In the genomic region with DNA sequence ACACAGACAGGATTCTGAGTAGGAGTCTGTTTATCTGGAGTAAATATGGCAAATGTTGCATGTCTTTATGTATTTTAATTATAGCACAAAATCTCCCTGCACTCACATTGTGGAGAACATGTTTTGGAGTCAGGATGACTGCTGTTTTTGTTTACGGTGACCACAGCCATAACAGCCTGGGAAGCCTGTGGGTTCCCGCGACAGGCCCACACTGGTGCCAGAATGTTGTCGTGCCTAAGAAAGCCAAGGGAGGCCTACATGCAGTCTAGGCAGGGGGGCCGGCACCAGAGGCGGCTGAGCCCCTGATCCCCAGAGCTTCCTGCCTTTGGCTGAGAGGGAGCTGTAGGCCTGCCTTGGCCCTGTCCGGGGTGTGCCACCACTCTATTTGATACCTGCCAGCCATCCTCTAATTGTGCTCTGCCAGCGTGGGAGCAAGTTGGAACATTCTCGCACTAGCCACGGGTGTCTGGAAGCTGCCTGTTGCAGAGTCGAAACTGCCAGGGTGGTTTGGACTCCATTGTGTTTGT, we compare ENCODE assay signal across 10 cellular contexts.
"Had no signal": no experiment of that assay in that cellular context is flagged by ENCODE, and none has a peak within 500 bp of the region (broad histone marks: within the 10 kb centered on the region; RNA-seq: fewer than 3 reads in every experiment).

No MANE protein-coding gene starts in this region.

- H3K36me3 ChIP-seq: gastrocnemius medialis, neural progenitor cell, transverse colon had no signal

- H3K4me2 ChIP-seq: neural progenitor cell had no signal

- H3K27me3 ChIP-seq: gastrocnemius medialis, heart right ventricle, neural progenitor cell, transverse colon had no signal

- H2AFZ ChIP-seq: neural progenitor cell had no signal

- H3K27ac ChIP-seq: gastrocnemius medialis, heart right ventricle, neural progenitor cell, transverse colon had no signal

- H3K9ac ChIP-seq: neural progenitor cell had no signal

- H3K4me1 ChIP-seq: gastrocnemius medialis, neural progenitor cell, transverse colon had no signal

- DNase-seq: activated T-cell treated with anti-CD3 and anti-CD28 coated beads, Interleukin-2, amount 50 U/mL, for 1 hour; gastrocnemius medialis; heart right ventricle; islet precursor cell; small intestine; transverse colon had no signal

- FAIRE-seq: endothelial cell of umbilical vein, small intestine had no signal

- H3K9me3 ChIP-seq: gastrocnemius medialis had no signal

- ATAC-seq: activated naive CD4-positive, alpha-beta T cell treated with anti-CD3 and anti-CD28 coated beads, Interleukin-2, amount 50 U/mL, for 72 hours; gastrocnemius medialis; left lobe of liver had no signal

- H3K4me3 ChIP-seq: gastrocnemius medialis, heart right ventricle, neural progenitor cell, transverse colon had no signal
